In the genomic region with DNA sequence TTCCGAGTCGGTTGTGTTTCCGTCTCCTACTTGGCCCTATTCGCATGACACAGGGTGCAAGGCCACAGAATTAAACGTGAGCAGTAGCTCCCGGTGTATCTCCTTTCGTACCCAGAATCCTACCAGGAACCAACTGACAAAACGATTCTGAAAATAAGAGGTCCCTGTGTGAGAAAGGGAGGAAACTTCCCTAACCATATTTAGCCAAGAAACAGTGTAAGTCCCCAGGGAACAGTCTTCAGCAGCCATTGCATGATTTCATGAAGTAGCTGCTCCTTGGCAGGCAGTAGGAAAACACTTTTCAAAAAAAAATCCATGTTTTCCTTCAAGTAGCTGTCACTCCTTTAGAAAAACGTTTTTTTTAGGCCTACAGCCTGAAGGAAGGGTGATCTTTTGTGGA, we compare ENCODE assay signal across 14 cellular contexts. TPM values are rescaled to one million over a fixed set of nuclear protein-coding genes. Genes with fewer than 3 reads are reported as not detected.
DNase-seq lines count a peak whose midpoint lies in the region; ATAC-seq, FAIRE-seq and TF ChIP-seq lines count a peak whose summit lies in the region.
"Had no signal": no experiment of that assay in that cellular context is flagged by ENCODE, and none has a peak within 500 bp of the region (broad histone marks: within the 10 kb centered on the region; RNA-seq: fewer than 3 reads in every experiment).

No MANE protein-coding gene starts in this region.

- no peaks in the 10 kb centered on the region for H3K4me1 Mint-ChIP-seq in CD14-positive monocyte
- H3K4me1 Mint-ChIP-seq: memory B cell had no signal

- no peak for TF ChIP-seq CTCF in body of pancreas (IDR thresholded peaks at IDR 0.05)
- no peak for TF ChIP-seq CTCF in right atrium auricular region (IDR thresholded peaks at IDR 0.05)
- TF ChIP-seq CTCF in CD14-positive monocyte (IDR thresholded peaks at IDR 0.05) = no peak

- no peaks in the 10 kb centered on the region for H3K36me3 ChIP-seq in body of pancreas (replicated peaks in 1 of 2; ENCODE audit: insufficient read depth in 1 of 2, low read depth in 2 of 2)
- no peaks in the 10 kb centered on the region for H3K36me3 ChIP-seq in right atrium auricular region
- H3K36me3 ChIP-seq: esophagus squamous epithelium had no signal

- peaks cover 1 to 2% (median 2%) of the 10 kb centered on the region in 3 donors for H3K27me3 Mint-ChIP-seq in CD14-positive monocyte (ENCODE audit: low read depth in 3 of 3)
- H3K27me3 Mint-ChIP-seq: CD4-positive, alpha-beta T cell; IgD-negative memory B cell; memory B cell had no signal

- WGBS in body of pancreas, 2 donors = 46 to 55% methylated on average over 9 of the region's 9 CpGs

- no peak for FAIRE-seq in urothelium cell line (lab: Jason Lieb, UNC)

- peaks cover 0 to 8% (median 4%) of the 10 kb centered on the region in 7 donors for H3K9me3 Mint-ChIP-seq in CD14-positive monocyte

- H3K9me3 ChIP-seq in body of pancreas = no peaks in the 10 kb centered on the region
- H3K9me3 ChIP-seq in right atrium auricular region = no peaks in the 10 kb centered on the region
- H3K9me3 ChIP-seq: esophagus squamous epithelium had no signal

- H3K27me3 ChIP-seq in body of pancreas (no peaks in the 10 kb centered on the region), right atrium auricular region (no peaks in the 10 kb centered on the region)
- H3K27me3 ChIP-seq: esophagus squamous epithelium had no signal

- H3K27ac ChIP-seq in body of pancreas (peak overlapping the region in 1 of 4 donors; percentile 40), right atrium auricular region (peak overlapping the region; percentile 42 to 64)
- H3K27ac ChIP-seq: esophagus squamous epithelium had no signal

- no peak overlapping the region for H3K27ac Mint-ChIP-seq in CD14-positive monocyte
- H3K27ac Mint-ChIP-seq: CD4-positive, alpha-beta T cell; IgD-negative memory B cell; memory B cell had no signal

- H3K4me3 ChIP-seq in body of pancreas = no peak overlapping the region
- peak overlapping the region; percentile 14 to 39 for H3K4me3 ChIP-seq in right atrium auricular region
- H3K4me3 ChIP-seq in skeletal muscle cell (ENCODE audit: low read depth, low read length) = no peak overlapping the region

- DNase-seq in body of pancreas (no peak), right atrium auricular region (ENCODE audit: low spot score) (no peak), skeletal muscle cell (ENCODE audit: low read depth) (peak; percentile 32), NCI-H1417 (lab: John Stamatoyannopoulos, UW) (no peak), CD14-positive monocyte (ENCODE audit: low spot score) (no peak), urothelium cell line (ENCODE audit: low spot score) (no peak)
- no peak for DNase-seq in activated naive CD4-positive, alpha-beta T cell treated with Interleukin-2 at 50 U/mL for 16 hours
- DNase-seq: CD4-positive, alpha-beta T cell; esophagus squamous epithelium; NCI-H2029 treated with DMSO at 0.1 percent for 48 hours; PC-3 had no signal

- ATAC-seq in GM18868 (IDR thresholded peaks at IDR 0.05; ENCODE audit: unreplicated experiment) (peak; percentile 36), body of pancreas (peak; percentile 48)
- ATAC-seq: PC-3 had no signal

- no peak for TF ChIP-seq POLR2A in body of pancreas (IDR thresholded peaks at IDR 0.05)

- H3K36me3 Mint-ChIP-seq in CD14-positive monocyte = no peaks in the 10 kb centered on the region
- H3K36me3 Mint-ChIP-seq: IgD-negative memory B cell, memory B cell had no signal

- intact Hi-C loops in body of pancreas (cut with DNase I) (no loop called here), CD14-positive monocyte (cut with micrococcal nuclease) (no loop called here)

- H3K4me3 Mint-ChIP-seq in CD14-positive monocyte = no peak overlapping the region
- H3K4me3 Mint-ChIP-seq: CD4-positive, alpha-beta T cell; IgD-negative memory B cell; memory B cell had no signal

- H3K4me1 ChIP-seq in body of pancreas = no peaks in the 10 kb centered on the region
- peaks cover 0 to 7% of the 10 kb centered on the region in 2 donors for H3K4me1 ChIP-seq in right atrium auricular region
- H3K4me1 ChIP-seq: esophagus squamous epithelium had no signal

RNA-seq across cellular contexts. Expression of gene PDE10A, which starts 46.9 kb away (rescaled TPM):
- total RNA-seq in body of pancreas (10 to 100 TPM in 1 of 2 donors, 1 to 10 TPM in 1; 3.9 to 16.8 TPM), right atrium auricular region (1 to 10 TPM; 3.6 to 4.3 TPM)
- not detected for polyA plus RNA-seq in CD14-positive monocyte
- total RNA-seq: CD4-positive, alpha-beta T cell had no signal
- polyA plus RNA-seq: IgD-negative memory B cell had no signal

Comparison
In these comparisons a context has a peak if more than half of its experiments do, and no peak if none do; other contexts are left out.
1. H3K4me3 ChIP-seq: peak in right atrium auricular region (2 of 2); none in body of pancreas (0 of 2) and skeletal muscle cell (single experiment).